24 cellular contexts compared by ENCODE assay signal in the genomic region with DNA sequence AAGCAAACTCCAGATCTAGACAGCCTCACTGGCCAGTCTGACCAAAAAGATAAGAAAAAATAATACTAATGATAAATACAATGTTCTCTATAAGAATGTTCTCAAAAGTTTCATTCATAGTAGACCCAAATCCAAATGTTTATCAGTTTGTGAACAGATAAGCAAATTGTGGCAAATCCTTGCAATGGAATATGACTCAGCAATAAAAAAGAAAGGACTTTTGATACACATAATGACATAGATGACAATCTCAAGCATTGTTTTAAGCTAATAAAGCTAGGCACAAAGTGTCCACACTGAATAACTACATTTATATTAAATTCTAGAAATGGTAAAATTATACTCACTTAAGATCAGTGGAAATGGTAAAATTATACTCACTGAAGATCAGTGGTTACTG.
DNase-seq lines count a peak whose midpoint lies in the region; ATAC-seq, FAIRE-seq and TF ChIP-seq lines count a peak whose summit lies in the region.
"Had no signal": no experiment of that assay in that cellular context is flagged by ENCODE, and none has a peak within 500 bp of the region (broad histone marks: within the 10 kb centered on the region; RNA-seq: fewer than 3 reads in every experiment).

No MANE protein-coding gene starts in this region.

- no peaks in the 10 kb centered on the region for H3K36me3 ChIP-seq in H1 (ENCODE audit: control insufficient read depth in 2 of 4, insufficient read depth in 4 of 4, low read length in 3 of 4)
- H3K36me3 ChIP-seq in stomach = no peaks in the 10 kb centered on the region
- no peaks in the 10 kb centered on the region for H3K36me3 ChIP-seq in mesendoderm (ENCODE audit: control insufficient read depth, insufficient read depth, low read length)
- H3K36me3 ChIP-seq: BLaER1 treated with 17β-estradiol and CSF1 and Interleukin-3, amounts not matched to agents 10 nM and 100 nM had no signal

- H3K79me1 ChIP-seq in H1 (ENCODE audit: low read depth, low read length) = no peaks in the 10 kb centered on the region
- H3K79me1 ChIP-seq in mesendoderm (ENCODE audit: low read length) = no peaks in the 10 kb centered on the region

- H2AK5ac ChIP-seq in H1 (ENCODE audit: low read depth, low read length) = no peak overlapping the region
- no peak overlapping the region for H2AK5ac ChIP-seq in mesendoderm (ENCODE audit: low read length)

- H2BK5ac ChIP-seq in H1 (ENCODE audit: low read depth, low read length) (no peak overlapping the region), mesendoderm (ENCODE audit: low read length) (no peak overlapping the region)

- TF ChIP-seq RAD21 in A549 (conservative IDR thresholded peaks at IDR 0.05 in 1 of 2, IDR thresholded peaks at IDR 0.05 in 1 of 2) = no peak
- no peak for TF ChIP-seq RAD21 in H1 (IDR thresholded peaks at IDR 0.05 in 1 of 2, conservative IDR thresholded peaks at IDR 0.05 in 1 of 2; ENCODE audit: low read depth in 2 of 2, low read length in 2 of 2)

- POLR2A ChIA-PET in A549 (lab: Yijun Ruan, JAX) = no interaction called here
- POLR2A ChIA-PET in H1 (lab: Charles Lee; ENCODE audit: partially characterized antibody) = no interaction called here

- H3K4me2 ChIP-seq in A549 (no peak overlapping the region), H1 (ENCODE audit: insufficient read depth in 1 of 2, low read depth in 2 of 2, low read length in 2 of 2) (no peak overlapping the region), mesendoderm (ENCODE audit: low read length) (no peak overlapping the region)
- H3K4me2 ChIP-seq: BLaER1 treated with 17β-estradiol and CSF1 and Interleukin-3, amounts not matched to agents 10 nM and 100 nM had no signal

- H3K18ac ChIP-seq in H1 (ENCODE audit: extremely low read depth, low read length) (no peak overlapping the region), mesendoderm (ENCODE audit: low read length) (no peak overlapping the region)

- H3K79me2 ChIP-seq in H1 (ENCODE audit: control insufficient read depth in 1 of 2, insufficient read depth in 2 of 2, low read length in 2 of 2) (no peaks in the 10 kb centered on the region), mesendoderm (ENCODE audit: control insufficient read depth, insufficient read depth, low read length) (no peaks in the 10 kb centered on the region)

- intact Hi-C loops in stomach (cut with DNase I; ENCODE audit: low total_unique reads) = no loop called here

- H3K27ac ChIP-seq in A549 = no peak overlapping the region
- no peak overlapping the region for H3K27ac ChIP-seq in H1 (ENCODE audit: low read depth, low read length)
- no peak overlapping the region for H3K27ac ChIP-seq in stomach
- no peak overlapping the region for H3K27ac ChIP-seq in mesendoderm (ENCODE audit: low read depth, low read length)
- H3K27ac ChIP-seq: BLaER1 treated with 17β-estradiol and CSF1 and Interleukin-3, amounts not matched to agents 10 nM and 100 nM; C4-2B had no signal

- H3K27me3 ChIP-seq in H1 (replicated peaks in 1 of 4; ENCODE audit: control insufficient read depth in 3 of 4, extremely low read depth in 1 of 4, insufficient read depth in 3 of 4, low read length in 3 of 4) (no peaks in the 10 kb centered on the region), stomach (no peaks in the 10 kb centered on the region), mesendoderm (ENCODE audit: insufficient read depth, low read length, poor library complexity) (no peaks in the 10 kb centered on the region)
- H3K27me3 ChIP-seq: BLaER1 treated with 17β-estradiol and CSF1 and Interleukin-3, amounts not matched to agents 10 nM and 100 nM had no signal

- TF ChIP-seq EP300 in A549 (IDR thresholded peaks at IDR 0.05) = no peak
- TF ChIP-seq EP300 in H1 (IDR thresholded peaks at IDR 0.05; ENCODE audit: borderline replicate concordance in 1 of 2, low read depth in 2 of 2, low read length in 2 of 2) = no peak
- TF ChIP-seq EP300 in stomach (IDR thresholded peaks at IDR 0.05) = no peak

- H3K4ac ChIP-seq in H1 (replicated peaks; ENCODE audit: insufficient read length, low read depth, low read length) (no peak overlapping the region), mesendoderm (ENCODE audit: low read depth, low read length) (no peak overlapping the region)

- TF ChIP-seq POLR2A in A549 (IDR thresholded peaks at IDR 0.05; ENCODE audit: low read length) (no peak), H1 (IDR thresholded peaks at IDR 0.05; ENCODE audit: control extremely low read depth in 1 of 2, low read depth in 2 of 2, low read length in 2 of 2) (no peak), stomach (IDR thresholded peaks at IDR 0.05) (no peak)

- no peak overlapping the region for H3K56ac ChIP-seq in H1 (replicated peaks; ENCODE audit: insufficient read length, low read depth, low read length)
- no peak overlapping the region for H3K56ac ChIP-seq in mesendoderm (ENCODE audit: low read length)

- no peaks in the 10 kb centered on the region for H3K23me2 ChIP-seq in H1 (ENCODE audit: low read depth, low read length)

- no peak overlapping the region for H4K5ac ChIP-seq in H1 (ENCODE audit: insufficient read length, low read depth, low read length)
- H4K5ac ChIP-seq in mesendoderm (ENCODE audit: low read length) = no peak overlapping the region

- CTCF ChIA-PET in A549 (lab: Yijun Ruan, JAX) = no interaction called here
- CTCF ChIA-PET in H1 (lab: Charles Lee; ENCODE audit: partially characterized antibody) = interaction anchor here (0.7 kb wide), 1 partner anchor 30 kb away, joined by 3 read pairs; no protein-coding TSS in a partner anchor

- H4K8ac ChIP-seq in H1 (ENCODE audit: extremely low read depth, insufficient read depth, low read length) (no peak overlapping the region), mesendoderm (ENCODE audit: low read depth, low read length) (no peak overlapping the region)

- H3K9ac ChIP-seq in H1 (replicated peaks in 1 of 4; ENCODE audit: extremely low read depth in 1 of 4, low read depth in 3 of 4, low read length in 3 of 4) (no peak overlapping the region), mesendoderm (ENCODE audit: low read length) (no peak overlapping the region)
- H3K9ac ChIP-seq: BLaER1 treated with 17β-estradiol and CSF1 and Interleukin-3, amounts not matched to agents 10 nM and 100 nM had no signal

- no peak overlapping the region for H4K91ac ChIP-seq in H1 (replicated peaks; ENCODE audit: insufficient read length, low read length)

- no peak for ATAC-seq in A549
- ATAC-seq: CD8-positive, alpha-beta T cell; GM12878 had no signal

- H2BK120ac ChIP-seq in H1 (replicated peaks; ENCODE audit: low read depth, low read length) = no peak overlapping the region
- H2BK120ac ChIP-seq in mesendoderm (ENCODE audit: low read depth, low read length) = no peak overlapping the region

- no peak for FAIRE-seq in A549 (lab: Jason Lieb, UNC)
- no peak for FAIRE-seq in H1 (lab: Jason Lieb, UNC)
- FAIRE-seq: GM12878, GM12892, GM18507, GM19239 had no signal

- H2AFZ ChIP-seq in H1 (ENCODE audit: low read length) = no peak overlapping the region

- no peaks in the 10 kb centered on the region for H3K4me1 ChIP-seq in A549
- no peaks in the 10 kb centered on the region for H3K4me1 ChIP-seq in H1 (replicated peaks in 1 of 4; ENCODE audit: control insufficient read depth in 3 of 4, insufficient read depth in 4 of 4, low read length in 3 of 4)
- no peaks in the 10 kb centered on the region for H3K4me1 ChIP-seq in stomach
- H3K4me1 ChIP-seq in mesendoderm (ENCODE audit: control insufficient read depth, low read depth, low read length) = peaks cover 2% of the 10 kb centered on the region
- H3K4me1 ChIP-seq: BLaER1 treated with 17β-estradiol and CSF1 and Interleukin-3, amounts not matched to agents 10 nM and 100 nM had no signal

- H2BK15ac ChIP-seq in H1 (ENCODE audit: low read length) (no peak overlapping the region), mesendoderm (replicated peaks; ENCODE audit: low read depth) (no peak overlapping the region)

- no peaks in the 10 kb centered on the region for H4K20me1 ChIP-seq in H1 (replicated peaks in 1 of 2; ENCODE audit: control insufficient read depth in 1 of 2, insufficient read depth in 2 of 2, low read length in 2 of 2)
- H4K20me1 ChIP-seq: BLaER1 treated with 17β-estradiol and CSF1 and Interleukin-3, amounts not matched to agents 10 nM and 100 nM had no signal

- no peak for DNase-seq in A549 (ENCODE audit: low read depth in 1 of 2, low spot score in 1 of 2)
- peak; percentile 3 for DNase-seq in COLO829 (ENCODE audit: low spot score)
- no peak for DNase-seq in H1 (ENCODE audit: low read depth in 1 of 2, low spot score in 2 of 2)
- no peak for DNase-seq in HT-29 (ENCODE audit: low spot score)
- DNase-seq in stomach = no peak
- no peak for DNase-seq in mesendoderm
- DNase-seq: 8988T; AML-193; CD4-positive, alpha-beta T cell; CD8-positive, alpha-beta T cell; COR-L47; DMS 273 treated with DMSO at 0.1 percent for 48 hours; DMS153; DMS53; DMS79; DND-41; EL; GDM1 had no signal

- no peak overlapping the region for H2BK20ac ChIP-seq in H1 (ENCODE audit: low read length)

- H3K4me3 ChIP-seq in A549 (no peak overlapping the region), H1 (ENCODE audit: extremely low read depth in 1 of 4, insufficient read depth in 2 of 4, low read depth in 3 of 4, low read length in 4 of 4) (no peak overlapping the region), stomach (no peak overlapping the region), mesendoderm (ENCODE audit: low read length) (no peak overlapping the region)
- H3K4me3 ChIP-seq: BLaER1 treated with 17β-estradiol and CSF1 and Interleukin-3, amounts not matched to agents 10 nM and 100 nM; GM12878 had no signal

- H2BK12ac ChIP-seq in H1 (ENCODE audit: low read depth, low read length) = no peak overlapping the region

- no peak overlapping the region for H3K14ac ChIP-seq in H1 (ENCODE audit: insufficient read length)

- H3K9me3 ChIP-seq in A549 (no peaks in the 10 kb centered on the region), H1 (ENCODE audit: insufficient read depth in 2 of 2, low read depth in 1 of 2, low read length in 1 of 2) (no peaks in the 10 kb centered on the region), stomach (no peaks in the 10 kb centered on the region)
- H3K9me3 ChIP-seq: BLaER1 treated with 17β-estradiol and CSF1 and Interleukin-3, amounts not matched to agents 10 nM and 100 nM had no signal

- H3K23ac ChIP-seq in H1 (ENCODE audit: insufficient read length) (no peak overlapping the region), mesendoderm (ENCODE audit: low read length) (no peak overlapping the region)

- TF ChIP-seq CTCF in A549 (IDR thresholded peaks at IDR 0.05) (no peak), H1 (IDR thresholded peaks at IDR 0.05; ENCODE audit: control extremely low read depth in 1 of 3, insufficient read depth in 1 of 3, low read depth in 1 of 3, low read length in 3 of 3) (no peak), stomach (IDR thresholded peaks at IDR 0.05) (no peak)

TF ChIP-seq in A549, 52 proteins besides CTCF, POLR2A, EP300 and RAD21 (continues in another document):
- TF ChIP-seq NFE2L2 (conservative IDR thresholded peaks at IDR 0.05; ENCODE audit: low read length) = peak; percentile 73
- TF ChIP-seq BHLHE40 (IDR thresholded peaks at IDR 0.05; ENCODE audit: low read depth, low read length) = no peak
- TF ChIP-seq RFX5 (IDR thresholded peaks at IDR 0.05) = no peak
- no peak for TF ChIP-seq TFCP2L1 (CRISPR knock-in tag; IDR thresholded peaks at IDR 0.05)

TF ChIP-seq in H1, 55 proteins besides CTCF, POLR2A, EP300 and RAD21:
- TF ChIP-seq MAFK (IDR thresholded peaks at IDR 0.05; ENCODE audit: low read depth, low read length) = peak; percentile 26; the same call in 1 of the 2 replicates
- no peak for TF ChIP-seq HDAC6 (IDR thresholded peaks at IDR 0.05; ENCODE audit: low read depth, low read length)
- 0 out of 2 replicates have a peak, but pooled peaks have one; percentile 25 for TF ChIP-seq BACH1 (IDR thresholded peaks at IDR 0.05; ENCODE audit: low read length)
TF ChIP-seq in H1: peak in this region for 2.

Comparison
In these comparisons a context has a peak if more than half of its experiments do, and no peak if none do; other contexts are left out.
1. Of the 18 proteins assayed by ChIP-seq in both H1 and A549: peak only in H1: none; only in A549: none; in both: MAFK; in neither: 17.